ENCODE assay signal across 11 cellular contexts in the genomic region with DNA sequence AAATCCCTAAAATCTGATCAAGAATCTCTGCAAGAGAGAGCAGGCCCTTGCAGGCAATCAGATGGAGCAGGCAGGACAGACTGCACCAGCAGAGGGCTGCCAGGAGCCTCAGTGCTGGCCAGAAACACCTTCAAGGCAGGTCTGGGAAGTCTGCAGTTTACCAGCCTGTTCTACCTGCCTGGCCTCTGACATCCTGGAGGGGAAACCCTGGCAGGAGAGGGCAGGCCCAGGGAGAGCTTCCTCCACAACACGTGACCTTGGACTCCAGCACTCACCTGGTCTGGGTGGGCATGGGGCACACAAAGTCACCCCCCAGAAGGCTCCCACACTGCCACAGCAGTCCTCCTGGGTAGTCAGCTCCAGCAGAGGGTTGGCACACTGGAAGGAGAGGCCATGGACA. TPM values are rescaled to one million over a fixed set of nuclear protein-coding genes. Genes with fewer than 3 reads are reported as not detected.
DNase-seq lines count a peak whose midpoint lies in the region; ATAC-seq and TF ChIP-seq lines count a peak whose summit lies in the region.
"Had no signal": no experiment of that assay in that cellular context is flagged by ENCODE, and none has a peak within 500 bp of the region (broad histone marks: within the 10 kb centered on the region; RNA-seq: fewer than 3 reads in every experiment).

No MANE protein-coding gene starts in this region.

- no peak for DNase-seq in GM13976 (ENCODE audit: low spot score)
- no peak for DNase-seq in Panc1 (ENCODE audit: low read depth, low spot score)
- DNase-seq in gastrocnemius medialis: no peak
- DNase-seq in NCI-H1694 (lab: John Stamatoyannopoulos, UW): no peak
- DNase-seq in activated CD4-positive, alpha-beta T cell treated with anti-CD3 and anti-CD28 coated beads, Interleukin-2, amount 50 U/mL, for 1 hour: no peak
- DNase-seq: activated gamma-delta T cell treated with Interleukin-2 at 50 U/mL for 16 hours; effector memory CD4-positive, alpha-beta T cell; MV-4-11 had no signal

- H3K36me3 ChIP-seq in Panc1 (ENCODE audit: control insufficient read depth, insufficient read depth, low read length) (no peaks in the 10 kb centered on the region), gastrocnemius medialis (no peaks in the 10 kb centered on the region)
- H3K36me3 ChIP-seq: right lobe of liver had no signal

- no peaks in the 10 kb centered on the region for H3K27me3 ChIP-seq in Panc1 (ENCODE audit: control insufficient read depth, insufficient read depth, low read length)
- no peaks in the 10 kb centered on the region for H3K27me3 ChIP-seq in gastrocnemius medialis
- H3K27me3 ChIP-seq: right lobe of liver had no signal

- CTCF ChIA-PET in Panc1 (lab: Charles Lee): no interaction called here

- no TSS peak for BruUV-seq in Panc1 (replicated peaks; lab: Mats Ljungman, UMichigan)

- H3K9me3 ChIP-seq in Panc1 (ENCODE audit: control insufficient read depth, insufficient read depth, low read depth, low read length) (no peaks in the 10 kb centered on the region), gastrocnemius medialis (no peaks in the 10 kb centered on the region)
- H3K9me3 ChIP-seq: right lobe of liver had no signal

- TF ChIP-seq POLR2A in gastrocnemius medialis (IDR thresholded peaks at IDR 0.05): no peak

- ATAC-seq in Panc1 (peak; percentile 75), esophagus mucosa (peak; percentile 91), gastrocnemius medialis (no peak), GM18498 (IDR thresholded peaks at IDR 0.05; ENCODE audit: unreplicated experiment) (no peak)

- no peaks in the 10 kb centered on the region for H3K4me1 ChIP-seq in Panc1 (ENCODE audit: control insufficient read depth, insufficient read depth, low read length)
- peaks cover 18 to 28% of the 10 kb centered on the region in 2 donors for H3K4me1 ChIP-seq in gastrocnemius medialis
- H3K4me1 ChIP-seq: right lobe of liver had no signal

- H3K4me3 ChIP-seq in Panc1 (ENCODE audit: low read depth in 2 of 2, low read length in 2 of 2): no peak overlapping the region
- H3K4me3 ChIP-seq in gastrocnemius medialis: no peak overlapping the region
- H3K4me3 ChIP-seq: right lobe of liver had no signal

- TF ChIP-seq CTCF in GM13976 (IDR thresholded peaks at IDR 0.05; ENCODE audit: borderline replicate concordance, control extremely low read depth, extremely low read depth, insufficient read depth, missing control alignments) (peak; percentile 7), Panc1 (IDR thresholded peaks at IDR 0.05) (no peak), gastrocnemius medialis (IDR thresholded peaks at IDR 0.05 in 4 of 5, conservative IDR thresholded peaks at IDR 0.05 in 1 of 5) (no peak)

- in situ Hi-C loops in GM13976 (cut with MboI; ENCODE audit: low sequenced_read_pairs, unreplicated experiment) (no loop called here), Panc1 (cut with HindIII; ENCODE audit: low pct_unique_long_range_greater_than_20kb, low sequenced_read_pairs) (no loop called here), gastrocnemius medialis (cut with MboI; ENCODE audit: low sequenced_read_pairs in 4 of 4) (no loop called here)

- POLR2A ChIA-PET in Panc1 (lab: Charles Lee): no interaction called here

- intact Hi-C loops in Panc1 (cut with micrococcal nuclease; ENCODE audit: unreplicated experiment): no loop called here
- intact Hi-C loops in gastrocnemius medialis (cut with DNase I; ENCODE audit: low total_unique reads): loop anchor here (2.0 to 5.0 kb wide), 3 partner anchors 57 to 113 kb away; partner anchors contain the start of genes ISCA2, LTBP2 and NPC2

- H3K27ac ChIP-seq in Panc1 (ENCODE audit: low read length) (no peak overlapping the region), gastrocnemius medialis (peak overlapping the region; percentile 4 to 56 (median 36))
- H3K27ac ChIP-seq: right lobe of liver had no signal

RNA-seq across cellular contexts. Expression of gene ISCA2, which starts 56.0 kb away (rescaled TPM):
- 26.1 TPM for total RNA-seq in Panc1 (2021; ENCODE audit: unreplicated experiment)
- polyA plus RNA-seq in Panc1 (2012; ENCODE audit: insufficient read length): 23.0 TPM
- total RNA-seq in esophagus mucosa: 16.4 TPM
- total RNA-seq in gastrocnemius medialis: 10 to 100 TPM in 3 of 4 donors, 1 to 10 TPM in 1; 9.9 to 11.6 (median 11.4) TPM

RNA-seq across cellular contexts. Expression of gene NPC2, which starts 56.5 kb away (rescaled TPM):
- 141 TPM for total RNA-seq in Panc1 (2021; ENCODE audit: unreplicated experiment)
- polyA plus RNA-seq in Panc1 (2012; ENCODE audit: insufficient read length): 191 TPM
- 100 TPM for total RNA-seq in esophagus mucosa
- total RNA-seq in gastrocnemius medialis: 100 to 1,000 TPM in 1 of 4 donors, 10 to 100 TPM in 3; 75.9 to 176 (median 92.9) TPM

Comparison
In these comparisons a context has a peak if more than half of its experiments do, and no peak if none do; other contexts are left out.
1. ATAC-seq: peak in Panc1 (single experiment) and esophagus mucosa (single experiment); none in gastrocnemius medialis (0 of 2) and GM18498 (single experiment).